In genomic region chr6:161186173-161186769, GRCh38 we compare ENCODE assay signal across 11 cellular contexts.
DNase-seq lines count a peak whose midpoint lies in the region; ATAC-seq and TF ChIP-seq lines count a peak whose summit lies in the region.
"Had no signal": no experiment of that assay in that cellular context is flagged by ENCODE, and none has a peak within 500 bp of the region (broad histone marks: within the 10 kb centered on the region; RNA-seq: fewer than 3 reads in every experiment).

No MANE protein-coding gene starts in this region.

- DNase-seq in HCT116 (ENCODE audit: low read depth, low spot score) (peak; percentile 22), T1000 (lab: John Stamatoyannopoulos, UW) (peak; percentile 64), fibroblast of villous mesenchyme (ENCODE audit: low read depth) (peak; percentile 47), superior temporal gyrus (ENCODE audit: extremely low spot score) (peak; percentile 60), cerebellar nuclear complex (lab: John Stamatoyannopoulos, UW) (no peak), NOMO-1 treated with dmso at 0.1 percent for 144 hours (lab: John Stamatoyannopoulos, UW; ENCODE audit: unreplicated experiment) (no peak)
- DNase-seq: GOT3; NK-92 treated with Interleukin-12 subunit alpha and Interleukin-12 subunit beta, amount 100 ng/mL, for 24 hours; right cardiac atrium; stimulated activated naive CD4-positive, alpha-beta T cell treated with Interleukin-2 at 50 U/mL for 16 hours had no signal

- ATAC-seq in HCT116 (peak; percentile 65), HG03378 (IDR thresholded peaks at IDR 0.05; ENCODE audit: unreplicated experiment) (no peak)

- H3K9ac ChIP-seq in HCT116 (ENCODE audit: low read length): no peak overlapping the region

- H3K9me3 ChIP-seq in HCT116 (ENCODE audit: control insufficient read depth in 1 of 2, insufficient read depth in 1 of 2, low read depth in 1 of 2, low read length in 2 of 2): no peaks in the 10 kb centered on the region

- no peak for TF ChIP-seq POLR2A in HCT116 (IDR thresholded peaks at IDR 0.05; ENCODE audit: borderline replicate concordance, extremely low read depth, insufficient read depth, insufficient read length)

- H4K20me1 ChIP-seq in HCT116 (ENCODE audit: insufficient read depth): no peaks in the 10 kb centered on the region

- H3K4me2 ChIP-seq in HCT116 (ENCODE audit: low read length): peak overlapping the region; percentile 48

- H3K4me3 ChIP-seq in HCT116 (replicated peaks in 1 of 2; ENCODE audit: low read depth in 1 of 2, low read length in 2 of 2) (no peak overlapping the region), fibroblast of villous mesenchyme (ENCODE audit: low read depth, low read length) (no peak overlapping the region)

- H3K36me3 ChIP-seq in HCT116 (ENCODE audit: control insufficient read depth in 1 of 2, insufficient read depth in 2 of 2, low read length in 2 of 2): no peaks in the 10 kb centered on the region

- H3K4me1 ChIP-seq in HCT116 (ENCODE audit: control insufficient read depth in 1 of 2, insufficient read depth in 2 of 2, low read length in 2 of 2): peaks cover 0 to 27% of the 10 kb centered on the region in 2 experiments; a peak in 2 of 4 replicates

- no peak overlapping the region for H3K27ac ChIP-seq in HCT116 (ENCODE audit: low read depth, low read length)

- TF ChIP-seq CTCF in HCT116 (IDR thresholded peaks at IDR 0.05 in 2 of 3, conservative IDR thresholded peaks at IDR 0.05 in 1 of 3; ENCODE audit: borderline replicate concordance in 1 of 3, insufficient read depth in 1 of 3, low read depth in 2 of 3, low read length in 2 of 3) (no peak), fibroblast of villous mesenchyme (IDR thresholded peaks at IDR 0.05; ENCODE audit: insufficient read depth, low read depth, low read length) (no peak)

- H3K9me2 ChIP-seq in HCT116 (ENCODE audit: insufficient read depth): no peaks in the 10 kb centered on the region

- CTCF ChIA-PET in HCT116 (lab: Charles Lee): no interaction called here

- intact Hi-C loops in HCT116 (cut with micrococcal nuclease): no loop called here

- H3K79me2 ChIP-seq in HCT116 (ENCODE audit: insufficient read depth, low read length): no peaks in the 10 kb centered on the region

- POLR2A ChIA-PET in HCT116 (lab: Charles Lee): no interaction called here

- RAD21 ChIA-PET in HCT116 (lab: Charles Lee; ENCODE audit: low non-redundant PET in 1 of 2, low total read pairs in 2 of 2, uncharacterized antibody in 2 of 2, unreplicated experiment in 2 of 2): no interaction called here

- H3K27me3 ChIP-seq in HCT116 (ENCODE audit: insufficient read depth, low read length): no peaks in the 10 kb centered on the region

- no peak overlapping the region for H2AFZ ChIP-seq in HCT116 (ENCODE audit: low read depth, low read length, poor library complexity, severe bottlenecking)

- BruUV-seq in HCT116 (replicated peaks; lab: Mats Ljungman, UMichigan): no TSS peak

- no peak for TF ChIP-seq RAD21 in HCT116 (IDR thresholded peaks at IDR 0.05; ENCODE audit: low read depth)

TF ChIP-seq in HCT116, 20 proteins besides CTCF, POLR2A, EP300 and RAD21:
- TF ChIP-seq MAX (IDR thresholded peaks at IDR 0.05) (peak; percentile 82), SP1 (IDR thresholded peaks at IDR 0.05; ENCODE audit: low read depth) (peak; percentile 48; the same call in 1 of the 2 replicates), YY1 (IDR thresholded peaks at IDR 0.05; ENCODE audit: extremely low read depth, insufficient replicate concordance, low read depth, low read length) (no peak), CEBPB (IDR thresholded peaks at IDR 0.05; ENCODE audit: low read depth) (no peak), CBX3 (IDR thresholded peaks at IDR 0.05; ENCODE audit: low read depth) (0 out of 2 replicates have a peak, but pooled peaks have one; percentile 36), JUND (IDR thresholded peaks at IDR 0.05) (peak; percentile 77), REST (IDR thresholded peaks at IDR 0.05; ENCODE audit: low read depth) (no peak), ELF1 (IDR thresholded peaks at IDR 0.05; ENCODE audit: borderline replicate concordance, low read depth) (no peak), EZH2phosphoT487 (IDR thresholded peaks at IDR 0.05; ENCODE audit: borderline replicate concordance) (no peak), FOSL1 (IDR thresholded peaks at IDR 0.05; ENCODE audit: low read depth) (peak; percentile 79)

Comparison
In these comparisons a context has a peak if more than half of its experiments do, and no peak if none do; other contexts are left out.
1. DNase-seq: peak in HCT116 (single experiment), T1000 (single experiment), fibroblast of villous mesenchyme (single experiment) and superior temporal gyrus (single experiment); none in cerebellar nuclear complex (0 of 2) and NOMO-1 treated with dmso at 0.1 percent for 144 hours (single experiment).